8 cellular contexts compared by ENCODE assay signal in the genomic region with DNA sequence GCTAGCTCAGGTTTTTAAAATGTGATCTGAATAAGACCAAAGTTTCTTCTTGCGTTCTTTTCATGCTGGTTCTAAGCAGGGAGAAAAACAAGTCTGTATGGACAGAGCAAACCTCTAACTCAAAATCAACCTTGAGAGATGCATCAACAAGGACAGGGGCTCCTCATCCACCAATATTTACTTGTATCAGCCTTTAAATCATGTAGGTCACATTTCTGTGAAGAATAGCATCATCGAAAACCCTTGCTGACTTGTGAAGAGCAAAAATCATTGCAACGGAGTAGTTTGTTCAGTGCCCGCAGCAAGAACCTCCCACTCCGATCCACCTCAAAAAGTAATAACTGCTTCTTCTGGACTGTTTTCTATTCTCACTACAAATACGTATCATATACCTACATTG. TPM values are rescaled to one million over a fixed set of nuclear protein-coding genes. Genes with fewer than 3 reads are reported as not detected.
DNase-seq lines count a peak whose midpoint lies in the region; ATAC-seq and TF ChIP-seq lines count a peak whose summit lies in the region.

No MANE protein-coding gene starts in this region.

- peak overlapping the region; percentile 92 for H3K4me3 Mint-ChIP-seq in stimulated activated naive CD8-positive, alpha-beta T cell treated with anti-CD3 and anti-CD28 coated beads, Interleukin-15, Interleukin-2, amounts not matched to agents 100 ng/mL and 50 ng/mL, for 24 hours
- peak overlapping the region; percentile 97 for H3K4me3 Mint-ChIP-seq in chondrocyte (ENCODE audit: unreplicated experiment)

- H3K9me3 ChIP-seq in muscle layer of duodenum (ENCODE audit: control insufficient read depth in 1 of 2, low read length in 2 of 2) (no peaks in the 10 kb centered on the region), aorta (ENCODE audit: control insufficient read depth, low read length) (no peaks in the 10 kb centered on the region)

- H3K27ac Mint-ChIP-seq in stimulated activated naive CD8-positive, alpha-beta T cell treated with anti-CD3 and anti-CD28 coated beads, Interleukin-15, Interleukin-2, amounts not matched to agents 100 ng/mL and 50 ng/mL, for 24 hours = no peak overlapping the region
- peak overlapping the region; percentile 100 for H3K27ac Mint-ChIP-seq in chondrocyte (ENCODE audit: unreplicated experiment)

- H3K36me3 Mint-ChIP-seq in stimulated activated naive CD8-positive, alpha-beta T cell treated with anti-CD3 and anti-CD28 coated beads, Interleukin-15, Interleukin-2, amounts not matched to agents 100 ng/mL and 50 ng/mL, for 24 hours (ENCODE audit: low read depth) = peaks cover under 1% of the 10 kb centered on the region
- peaks cover 4% of the 10 kb centered on the region for H3K36me3 Mint-ChIP-seq in chondrocyte (ENCODE audit: low read depth)

- no peaks in the 10 kb centered on the region for H3K27me3 ChIP-seq in muscle layer of duodenum (ENCODE audit: low read depth, low read length)
- H3K27me3 ChIP-seq in aorta (ENCODE audit: control insufficient read depth in 1 of 2, insufficient read depth in 2 of 2, low read length in 1 of 2) = no peaks in the 10 kb centered on the region

- H3K27ac ChIP-seq in muscle layer of duodenum (ENCODE audit: low read length) (peak overlapping the region; percentile 94), aorta (ENCODE audit: low read depth in 1 of 2, low read length in 2 of 2) (peak overlapping the region; percentile 75 to 82)

- no peak for ATAC-seq in stimulated activated naive CD8-positive, alpha-beta T cell treated with anti-CD3 and anti-CD28 coated beads, Interleukin-15, Interleukin-2, amounts not matched to agents 100 U/mL and 50 U/mL, for 24 hours
- ATAC-seq in aorta (ENCODE audit: low FRiP score) (no peak), GM18909 (IDR thresholded peaks at IDR 0.05; ENCODE audit: poor library complexity, unreplicated experiment) (no peak), GM19023 (IDR thresholded peaks at IDR 0.05; ENCODE audit: unreplicated experiment) (no peak)

- H3K4me3 ChIP-seq in muscle layer of duodenum (ENCODE audit: low read depth in 1 of 2, low read length in 2 of 2) (peak overlapping the region; percentile 67 to 89), aorta (ENCODE audit: low read length in 2 of 2) (peak overlapping the region; percentile 99 to 100)

- H3K4me1 ChIP-seq in muscle layer of duodenum (ENCODE audit: control insufficient read depth in 1 of 2, insufficient read depth in 2 of 2, low read length in 2 of 2) = peaks cover 10 to 13% of the 10 kb centered on the region in 2 donors
- peaks cover 0 to 3% of the 10 kb centered on the region in 2 donors for H3K4me1 ChIP-seq in aorta (ENCODE audit: control insufficient read depth in 1 of 2, insufficient read depth in 2 of 2, low read length in 2 of 2)

- H3K9me3 Mint-ChIP-seq in stimulated activated naive CD8-positive, alpha-beta T cell treated with anti-CD3 and anti-CD28 coated beads, Interleukin-15, Interleukin-2, amounts not matched to agents 100 ng/mL and 50 ng/mL, for 24 hours = no peaks in the 10 kb centered on the region
- peaks cover 2% of the 10 kb centered on the region for H3K9me3 Mint-ChIP-seq in chondrocyte (ENCODE audit: low read depth)

- H3K36me3 ChIP-seq in muscle layer of duodenum (ENCODE audit: control insufficient read depth in 1 of 2, insufficient read depth in 2 of 2, low read length in 2 of 2) (no peaks in the 10 kb centered on the region), aorta (ENCODE audit: control insufficient read depth in 1 of 2, insufficient read depth in 2 of 2, low read length in 1 of 2) (no peaks in the 10 kb centered on the region)

- no peaks in the 10 kb centered on the region for H3K27me3 Mint-ChIP-seq in stimulated activated naive CD8-positive, alpha-beta T cell treated with anti-CD3 and anti-CD28 coated beads, Interleukin-15, Interleukin-2, amounts not matched to agents 100 ng/mL and 50 ng/mL, for 24 hours
- no peaks in the 10 kb centered on the region for H3K27me3 Mint-ChIP-seq in chondrocyte (ENCODE audit: low read depth)

- no peak for DNase-seq in stimulated activated naive CD8-positive, alpha-beta T cell treated with anti-CD3 and anti-CD28 coated beads, Interleukin-15, Interleukin-2, amounts not matched to agents 100 U/mL and 50 U/mL, for 24 hours
- no peak for DNase-seq in chondrocyte (ENCODE audit: low spot score)
- no peak for DNase-seq in aorta
- no peak for DNase-seq in GF-D8 (lab: John Stamatoyannopoulos, UW)

- intact Hi-C loops in aorta (cut with DNase I) = loop anchor here (5.0 kb wide), 2 partner anchors 41 to 76 kb away; no protein-coding TSS in a partner anchor

- 2 to 5% methylated on average over 6 of the region's 6 CpGs for WGBS in aorta, 2 donors

- peaks cover 39% of the 10 kb centered on the region for H3K4me1 Mint-ChIP-seq in stimulated activated naive CD8-positive, alpha-beta T cell treated with anti-CD3 and anti-CD28 coated beads, Interleukin-15, Interleukin-2, amounts not matched to agents 100 ng/mL and 50 ng/mL, for 24 hours (ENCODE audit: low read depth)
- H3K4me1 Mint-ChIP-seq in chondrocyte (ENCODE audit: low read depth) = peaks cover 43% of the 10 kb centered on the region

- no peak for TF ChIP-seq CTCF in chondrocyte (IDR thresholded peaks at IDR 0.05)

RNA-seq across cellular contexts. Expression of a gene that starts 1.2 kb away (rescaled TPM):
- 48.1 to 89.6 TPM (median 49.0 TPM) in 3 replicates for total RNA-seq in chondrocyte
- 10 to 100 TPM; 55.6 to 57.4 TPM for total RNA-seq in aorta
- polyA plus RNA-seq in aorta = 10 to 100 TPM in 1 of 2 donors, 1 to 10 TPM in 1; 9.3 to 26.9 TPM

RNA-seq across cellular contexts. Expression of a gene that starts 22.8 kb away (rescaled TPM):
- total RNA-seq in chondrocyte (15.7 to 23.7 TPM (median 18.7 TPM) in 3 replicates), aorta (10 to 100 TPM in 1 of 2 donors, 1 to 10 TPM in 1; 10.0 to 11.7 TPM)
- polyA plus RNA-seq in aorta = 10 to 100 TPM; 19.7 to 29.8 TPM
